ENCODE assay signal across 1 cellular context in the genomic region with DNA sequence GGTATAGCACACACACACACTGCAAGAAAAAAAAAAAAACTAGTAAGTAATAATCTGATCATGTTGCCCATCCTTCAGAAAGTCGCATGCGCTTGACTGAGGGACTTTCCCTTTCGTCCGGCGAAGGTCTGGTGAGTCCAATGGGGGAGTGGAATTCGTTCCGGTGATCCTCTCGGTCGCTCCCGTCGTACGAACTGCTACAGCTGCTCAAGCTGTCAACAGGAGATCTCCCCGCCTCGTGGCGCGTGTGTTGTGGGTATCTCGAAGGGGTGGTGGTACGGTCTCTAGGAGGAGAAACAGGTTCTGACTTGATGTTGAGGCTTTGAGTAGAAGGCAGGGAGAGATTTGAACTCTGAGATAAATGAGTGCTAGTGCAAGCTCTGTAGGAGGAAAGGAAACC.
TF ChIP-seq lines count a peak whose summit lies in the region.

No MANE protein-coding gene starts in this region.

TF ChIP-seq in GM23338, 12 proteins besides CTCF, POLR2A, EP300 and RAD21 (continued from another document):
- TF ChIP-seq, protein P1, sequence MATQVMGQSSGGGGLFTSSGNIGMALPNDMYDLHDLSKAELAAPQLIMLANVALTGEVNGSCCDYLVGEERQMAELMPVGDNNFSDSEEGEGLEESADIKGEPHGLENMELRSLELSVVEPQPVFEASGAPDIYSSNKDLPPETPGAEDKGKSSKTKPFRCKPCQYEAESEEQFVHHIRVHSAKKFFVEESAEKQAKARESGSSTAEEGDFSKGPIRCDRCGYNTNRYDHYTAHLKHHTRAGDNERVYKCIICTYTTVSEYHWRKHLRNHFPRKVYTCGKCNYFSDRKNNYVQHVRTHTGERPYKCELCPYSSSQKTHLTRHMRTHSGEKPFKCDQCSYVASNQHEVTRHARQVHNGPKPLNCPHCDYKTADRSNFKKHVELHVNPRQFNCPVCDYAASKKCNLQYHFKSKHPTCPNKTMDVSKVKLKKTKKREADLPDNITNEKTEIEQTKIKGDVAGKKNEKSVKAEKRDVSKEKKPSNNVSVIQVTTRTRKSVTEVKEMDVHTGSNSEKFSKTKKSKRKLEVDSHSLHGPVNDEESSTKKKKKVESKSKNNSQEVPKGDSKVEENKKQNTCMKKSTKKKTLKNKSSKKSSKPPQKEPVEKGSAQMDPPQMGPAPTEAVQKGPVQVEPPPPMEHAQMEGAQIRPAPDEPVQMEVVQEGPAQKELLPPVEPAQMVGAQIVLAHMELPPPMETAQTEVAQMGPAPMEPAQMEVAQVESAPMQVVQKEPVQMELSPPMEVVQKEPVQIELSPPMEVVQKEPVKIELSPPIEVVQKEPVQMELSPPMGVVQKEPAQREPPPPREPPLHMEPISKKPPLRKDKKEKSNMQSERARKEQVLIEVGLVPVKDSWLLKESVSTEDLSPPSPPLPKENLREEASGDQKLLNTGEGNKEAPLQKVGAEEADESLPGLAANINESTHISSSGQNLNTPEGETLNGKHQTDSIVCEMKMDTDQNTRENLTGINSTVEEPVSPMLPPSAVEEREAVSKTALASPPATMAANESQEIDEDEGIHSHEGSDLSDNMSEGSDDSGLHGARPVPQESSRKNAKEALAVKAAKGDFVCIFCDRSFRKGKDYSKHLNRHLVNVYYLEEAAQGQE (IDR thresholded peaks at IDR 0.05; ENCODE audit: unreplicated experiment), result no peak
- TF ChIP-seq, protein P2, sequence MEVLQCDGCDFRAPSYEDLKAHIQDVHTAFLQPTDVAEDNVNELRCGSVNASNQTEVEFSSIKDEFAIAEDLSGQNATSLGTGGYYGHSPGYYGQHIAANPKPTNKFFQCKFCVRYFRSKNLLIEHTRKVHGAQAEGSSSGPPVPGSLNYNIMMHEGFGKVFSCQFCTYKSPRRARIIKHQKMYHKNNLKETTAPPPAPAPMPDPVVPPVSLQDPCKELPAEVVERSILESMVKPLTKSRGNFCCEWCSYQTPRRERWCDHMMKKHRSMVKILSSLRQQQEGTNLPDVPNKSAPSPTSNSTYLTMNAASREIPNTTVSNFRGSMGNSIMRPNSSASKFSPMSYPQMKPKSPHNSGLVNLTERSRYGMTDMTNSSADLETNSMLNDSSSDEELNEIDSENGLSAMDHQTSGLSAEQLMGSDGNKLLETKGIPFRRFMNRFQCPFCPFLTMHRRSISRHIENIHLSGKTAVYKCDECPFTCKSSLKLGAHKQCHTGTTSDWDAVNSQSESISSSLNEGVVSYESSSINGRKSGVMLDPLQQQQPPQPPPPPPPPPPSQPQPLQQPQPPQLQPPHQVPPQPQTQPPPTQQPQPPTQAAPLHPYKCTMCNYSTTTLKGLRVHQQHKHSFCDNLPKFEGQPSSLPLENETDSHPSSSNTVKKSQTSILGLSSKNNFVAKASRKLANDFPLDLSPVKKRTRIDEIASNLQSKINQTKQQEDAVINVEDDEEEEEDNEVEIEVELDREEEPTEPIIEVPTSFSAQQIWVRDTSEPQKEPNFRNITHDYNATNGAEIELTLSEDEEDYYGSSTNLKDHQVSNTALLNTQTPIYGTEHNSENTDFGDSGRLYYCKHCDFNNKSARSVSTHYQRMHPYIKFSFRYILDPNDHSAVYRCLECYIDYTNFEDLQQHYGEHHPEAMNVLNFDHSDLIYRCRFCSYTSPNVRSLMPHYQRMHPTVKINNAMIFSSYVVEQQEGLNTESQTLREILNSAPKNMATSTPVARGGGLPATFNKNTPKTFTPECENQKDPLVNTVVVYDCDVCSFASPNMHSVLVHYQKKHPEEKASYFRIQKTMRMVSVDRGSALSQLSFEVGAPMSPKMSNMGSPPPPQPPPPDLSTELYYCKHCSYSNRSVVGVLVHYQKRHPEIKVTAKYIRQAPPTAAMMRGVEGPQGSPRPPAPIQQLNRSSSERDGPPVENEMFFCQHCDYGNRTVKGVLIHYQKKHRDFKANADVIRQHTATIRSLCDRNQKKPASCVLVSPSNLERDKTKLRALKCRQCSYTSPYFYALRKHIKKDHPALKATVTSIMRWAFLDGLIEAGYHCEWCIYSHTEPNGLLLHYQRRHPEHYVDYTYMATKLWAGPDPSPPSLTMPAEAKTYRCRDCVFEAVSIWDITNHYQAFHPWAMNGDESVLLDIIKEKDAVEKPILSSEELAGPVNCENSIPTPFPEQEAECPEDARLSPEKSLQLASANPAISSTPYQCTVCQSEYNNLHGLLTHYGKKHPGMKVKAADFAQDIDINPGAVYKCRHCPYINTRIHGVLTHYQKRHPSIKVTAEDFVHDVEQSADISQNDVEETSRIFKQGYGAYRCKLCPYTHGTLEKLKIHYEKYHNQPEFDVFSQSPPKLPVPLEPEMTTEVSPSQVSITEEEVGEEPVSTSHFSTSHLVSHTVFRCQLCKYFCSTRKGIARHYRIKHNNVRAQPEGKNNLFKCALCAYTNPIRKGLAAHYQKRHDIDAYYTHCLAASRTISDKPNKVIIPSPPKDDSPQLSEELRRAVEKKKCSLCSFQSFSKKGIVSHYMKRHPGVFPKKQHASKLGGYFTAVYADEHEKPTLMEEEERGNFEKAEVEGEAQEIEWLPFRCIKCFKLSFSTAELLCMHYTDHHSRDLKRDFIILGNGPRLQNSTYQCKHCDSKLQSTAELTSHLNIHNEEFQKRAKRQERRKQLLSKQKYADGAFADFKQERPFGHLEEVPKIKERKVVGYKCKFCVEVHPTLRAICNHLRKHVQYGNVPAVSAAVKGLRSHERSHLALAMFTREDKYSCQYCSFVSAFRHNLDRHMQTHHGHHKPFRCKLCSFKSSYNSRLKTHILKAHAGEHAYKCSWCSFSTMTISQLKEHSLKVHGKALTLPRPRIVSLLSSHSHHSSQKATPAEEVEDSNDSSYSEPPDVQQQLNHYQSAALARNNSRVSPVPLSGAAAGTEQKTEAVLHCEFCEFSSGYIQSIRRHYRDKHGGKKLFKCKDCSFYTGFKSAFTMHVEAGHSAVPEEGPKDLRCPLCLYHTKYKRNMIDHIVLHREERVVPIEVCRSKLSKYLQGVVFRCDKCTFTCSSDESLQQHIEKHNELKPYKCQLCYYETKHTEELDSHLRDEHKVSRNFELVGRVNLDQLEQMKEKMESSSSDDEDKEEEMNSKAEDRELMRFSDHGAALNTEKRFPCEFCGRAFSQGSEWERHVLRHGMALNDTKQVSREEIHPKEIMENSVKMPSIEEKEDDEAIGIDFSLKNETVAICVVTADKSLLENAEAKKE (CRISPR knock-in tag; IDR thresholded peaks at IDR 0.05), result no peak
- TF ChIP-seq, protein P3, sequence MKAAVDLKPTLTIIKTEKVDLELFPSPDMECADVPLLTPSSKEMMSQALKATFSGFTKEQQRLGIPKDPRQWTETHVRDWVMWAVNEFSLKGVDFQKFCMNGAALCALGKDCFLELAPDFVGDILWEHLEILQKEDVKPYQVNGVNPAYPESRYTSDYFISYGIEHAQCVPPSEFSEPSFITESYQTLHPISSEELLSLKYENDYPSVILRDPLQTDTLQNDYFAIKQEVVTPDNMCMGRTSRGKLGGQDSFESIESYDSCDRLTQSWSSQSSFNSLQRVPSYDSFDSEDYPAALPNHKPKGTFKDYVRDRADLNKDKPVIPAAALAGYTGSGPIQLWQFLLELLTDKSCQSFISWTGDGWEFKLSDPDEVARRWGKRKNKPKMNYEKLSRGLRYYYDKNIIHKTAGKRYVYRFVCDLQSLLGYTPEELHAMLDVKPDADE (IDR thresholded peaks at IDR 0.05), result no peak
- TF ChIP-seq ZNF331 (CRISPR knock-in tag; IDR thresholded peaks at IDR 0.05; ENCODE audit: low read depth) (no peak), EZH2phosphoT487 (IDR thresholded peaks at IDR 0.05; ENCODE audit: unreplicated experiment) (no peak), NANOG (IDR thresholded peaks at IDR 0.05; ENCODE audit: borderline replicate concordance) (no peak), JUNB (IDR thresholded peaks at IDR 0.05; ENCODE audit: unreplicated experiment) (no peak)
